Comparison of ENCODE assay signal across 20 cellular contexts in the genomic region with DNA sequence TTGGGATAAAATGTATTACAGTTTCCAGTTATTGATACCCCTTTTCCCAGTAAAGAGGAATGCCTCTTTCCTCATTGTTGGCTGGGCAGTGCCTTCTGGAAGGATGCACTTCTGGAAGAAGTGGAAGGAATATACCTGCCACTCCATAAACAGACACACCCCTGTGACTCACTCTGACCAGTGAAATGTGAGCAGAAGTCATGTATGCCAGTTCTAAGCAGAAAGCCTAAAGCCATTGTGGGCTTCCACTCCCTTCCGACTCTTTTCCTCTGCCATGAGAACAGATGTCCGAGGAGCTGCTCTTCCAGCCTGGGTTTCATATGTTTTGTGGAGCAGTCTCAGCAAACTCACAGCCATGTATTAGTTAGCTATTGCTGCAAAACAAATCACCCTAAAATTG.
"Had no signal": no experiment of that assay in that cellular context is flagged by ENCODE, and none has a peak within 500 bp of the region (broad histone marks: within the 10 kb centered on the region; RNA-seq: fewer than 3 reads in every experiment).

No MANE protein-coding gene starts in this region.

- H3K27me3 ChIP-seq: esophagus squamous epithelium, hepatocyte, right lobe of liver, suprapubic skin, thyroid gland had no signal

- H3K9me3 ChIP-seq: neutrophil, right lobe of liver, suprapubic skin, thyroid gland had no signal

- DNase-seq: effector memory CD4-positive, alpha-beta T cell; esophagus squamous epithelium; foreskin melanocyte; head of caudate nucleus; naive B cell; psoas muscle; retina; right lobe of liver; stimulated activated CD4-positive, alpha-beta T cell treated with anti-CD3 and anti-CD28 coated beads, Interleukin-4, amount 100 ng/mL, for 1 hour; stimulated activated CD8-positive, alpha-beta memory T cell treated with anti-CD3 and anti-CD28 coated beads, Interleukin-4, amount 100 ng/mL, for 48 hours; stimulated activated naive CD8-positive, alpha-beta T cell treated with anti-CD3 and anti-CD28 coated beads, Interleukin-15, Interleukin-2, amounts not matched to agents 100 U/mL and 50 U/mL, for 24 hours; thyroid gland had no signal

- H3K4me1 ChIP-seq: thyroid gland had no signal

- H3K4me3 ChIP-seq: esophagus squamous epithelium, hepatocyte, psoas muscle, right lobe of liver, suprapubic skin, thyroid gland had no signal

- H3K4me3 Mint-ChIP-seq: naive B cell; stimulated activated effector memory CD8-positive, alpha-beta T cell treated with anti-CD3 and anti-CD28 coated beads, Interleukin-12 subunit alpha, Interleukin-12 subunit beta, amount 100 ng/mL, for 72 hours; type B pancreatic cell had no signal

- H3K4me2 ChIP-seq: hepatocyte had no signal

- H2AFZ ChIP-seq: hepatocyte had no signal

- H3K4me1 Mint-ChIP-seq: naive B cell; stimulated activated effector memory CD8-positive, alpha-beta T cell treated with anti-CD3 and anti-CD28 coated beads, Interleukin-12 subunit alpha, Interleukin-12 subunit beta, amount 100 ng/mL, for 72 hours had no signal

- H3K27ac ChIP-seq: epithelial cell of prostate, esophagus squamous epithelium, hepatocyte, neutrophil, psoas muscle, right lobe of liver, suprapubic skin, thyroid gland had no signal

- H3K79me2 ChIP-seq: hepatocyte had no signal

- H3K36me3 ChIP-seq: esophagus squamous epithelium, neutrophil, right lobe of liver, suprapubic skin, thyroid gland had no signal

- H3K27ac Mint-ChIP-seq: naive B cell; stimulated activated effector memory CD8-positive, alpha-beta T cell treated with anti-CD3 and anti-CD28 coated beads, Interleukin-12 subunit alpha, Interleukin-12 subunit beta, amount 100 ng/mL, for 72 hours; type B pancreatic cell had no signal

- H3K36me3 Mint-ChIP-seq: stimulated activated effector memory CD8-positive, alpha-beta T cell treated with anti-CD3 and anti-CD28 coated beads, Interleukin-12 subunit alpha, Interleukin-12 subunit beta, amount 100 ng/mL, for 72 hours; type B pancreatic cell had no signal

- FAIRE-seq: endometrium, urothelium cell line had no signal
